ENCODE assay signal across 8 cellular contexts in genomic region chr4:106809083-106809482, GRCh38.
DNase-seq lines count a peak whose midpoint lies in the region; ATAC-seq and TF ChIP-seq lines count a peak whose summit lies in the region.

No MANE protein-coding gene starts in this region.

- H3K27ac ChIP-seq in 22Rv1 (no peak overlapping the region), GM23248 (no peak overlapping the region), PC-3 (ENCODE audit: low read length) (no peak overlapping the region)

- POLR2A ChIA-PET in PC-3 (lab: Charles Lee; ENCODE audit: unreplicated experiment): no interaction called here

- CTCF ChIA-PET in PC-3 (lab: Charles Lee): interaction anchor here (0.8 kb wide), 1 partner anchor 481 kb away, joined by 4 read pairs; no protein-coding TSS in a partner anchor

- TF ChIP-seq CTCF in 22Rv1 (IDR thresholded peaks at IDR 0.05) (peak; percentile 59), PC-3 (conservative IDR thresholded peaks at IDR 0.05; ENCODE audit: low read depth, low read length) (peak; percentile 65), fibroblast of villous mesenchyme (IDR thresholded peaks at IDR 0.05; ENCODE audit: insufficient read depth, low read depth, low read length) (peak; percentile 65)

- H4K20me1 ChIP-seq in GM23248 (ENCODE audit: insufficient read depth): no peaks in the 10 kb centered on the region
- H4K20me1 ChIP-seq in PC-3 (ENCODE audit: low read length): no peaks in the 10 kb centered on the region

- H3K79me2 ChIP-seq in GM23248 (ENCODE audit: insufficient read depth) (no peaks in the 10 kb centered on the region), PC-3 (ENCODE audit: low read length) (no peaks in the 10 kb centered on the region)

- H3K4me1 ChIP-seq in GM23248 (ENCODE audit: insufficient read depth) (peaks cover 10% of the 10 kb centered on the region; the same call in 1 of the 2 replicates), PC-3 (ENCODE audit: insufficient read depth, low read length) (no peaks in the 10 kb centered on the region; the same call in 1 of the 2 replicates)

- in situ Hi-C loops in GM23248 (cut with MboI): loop anchor here (10.0 kb wide), 1 partner anchor 434 kb away; no protein-coding TSS in a partner anchor

- H3K4me3 ChIP-seq in GM23248 (no peak overlapping the region), PC-3 (ENCODE audit: low read length) (no peak overlapping the region), fibroblast of villous mesenchyme (ENCODE audit: low read depth, low read length) (no peak overlapping the region)

- H3K36me3 ChIP-seq in GM23248 (ENCODE audit: low read depth) (no peaks in the 10 kb centered on the region), PC-3 (ENCODE audit: low read depth, low read length) (no peaks in the 10 kb centered on the region; the same call in 1 of the 2 replicates)

- no peaks in the 10 kb centered on the region for H3F3A ChIP-seq in GM23248 (ENCODE audit: insufficient read depth)
- H3F3A ChIP-seq in PC-3 (ENCODE audit: low read length, unreplicated experiment): no peaks in the 10 kb centered on the region

- no peak overlapping the region for H3K4me2 ChIP-seq in GM23248 (ENCODE audit: unreplicated experiment)
- no peak overlapping the region for H3K4me2 ChIP-seq in PC-3 (ENCODE audit: low read length)

- DNase-seq in GM23248 (peak; percentile 67), PC-3 (peak; percentile 55), fibroblast of villous mesenchyme (ENCODE audit: low read depth) (peak; percentile 53), NCI-H2107 (lab: John Stamatoyannopoulos, UW) (no peak), NCI-H2081 treated with DMSO at 0.1 percent for 48 hours (lab: John Stamatoyannopoulos, UW) (no peak)
- DNase-seq in stimulated activated naive CD4-positive, alpha-beta T cell (lab: John Stamatoyannopoulos, UW): no peak

- no peaks in the 10 kb centered on the region for H3K27me3 ChIP-seq in GM23248 (replicated peaks; ENCODE audit: insufficient read depth)
- H3K27me3 ChIP-seq in PC-3 (ENCODE audit: low read length): no peaks in the 10 kb centered on the region

- ATAC-seq in PC-3 (peak; percentile 85), GM21447 (IDR thresholded peaks at IDR 0.05; ENCODE audit: unreplicated experiment) (no peak)

- BruUV-seq in PC-3 (replicated peaks; lab: Mats Ljungman, UMichigan): no TSS peak

- no peak overlapping the region for H3K9ac ChIP-seq in GM23248
- H3K9ac ChIP-seq in PC-3 (ENCODE audit: low read length): no peak overlapping the region

- WGBS in GM23248 (ENCODE audit: low coverage in 1 of 2, low lambda C conversion rate in 2 of 2, missing lambda C conversion rate in 2 of 2), 2 experiments: 50 to 53% methylated on average over 2 of the region's 2 CpGs

- H2AFZ ChIP-seq in GM23248: no peak overlapping the region
- H2AFZ ChIP-seq in PC-3 (ENCODE audit: low read length): no peak overlapping the region

- H3K9me3 ChIP-seq in GM23248 (ENCODE audit: low read depth) (no peaks in the 10 kb centered on the region), PC-3 (ENCODE audit: low read length) (no peaks in the 10 kb centered on the region)

- H3K9me2 ChIP-seq in GM23248 (ENCODE audit: insufficient read depth) (no peaks in the 10 kb centered on the region), PC-3 (replicated peaks; ENCODE audit: low read length) (no peaks in the 10 kb centered on the region)

- intact Hi-C loops in PC-3 (cut with micrococcal nuclease): loop anchor here (1.0 to 10.0 kb wide), 6 partner anchors 117 to 542 kb away; no protein-coding TSS in a partner anchor

Comparison
In these comparisons a context has a peak if more than half of its experiments do, and no peak if none do; other contexts are left out.
1. DNase-seq: peak in GM23248 (single experiment), PC-3 (single experiment) and fibroblast of villous mesenchyme (single experiment); none in stimulated activated naive CD4-positive, alpha-beta T cell (0 of 6), NCI-H2107 (single experiment) and NCI-H2081 treated with DMSO at 0.1 percent for 48 hours (single experiment).
2. Peak in every context shown above with its lines, with median percentiles within 50 percentile points of each other: CTCF ChIP-seq.